In genomic region chr1:223141021-223141420, GRCh38 we compare ENCODE assay signal across 2 cellular contexts.
TF ChIP-seq lines count a peak whose summit lies in the region.

No MANE protein-coding gene starts in this region.

TF ChIP-seq in IMR-90, 13 proteins besides CTCF, POLR2A, EP300 and RAD21:
- TF ChIP-seq SMC3 (IDR thresholded peaks at IDR 0.05; ENCODE audit: low read depth, low read length) (no peak), CHD1 (IDR thresholded peaks at IDR 0.05; ENCODE audit: low read depth, low read length) (no peak), NFE2L2 (IDR thresholded peaks at IDR 0.05; ENCODE audit: low read depth, low read length) (no peak), ELK1 (IDR thresholded peaks at IDR 0.05; ENCODE audit: borderline replicate concordance, low read depth, low read length) (no peak), MXI1 (IDR thresholded peaks at IDR 0.05; ENCODE audit: borderline replicate concordance, low read depth, low read length) (no peak), FOS (IDR thresholded peaks at IDR 0.05; ENCODE audit: low read depth, low read length) (no peak), MAZ (IDR thresholded peaks at IDR 0.05; ENCODE audit: borderline replicate concordance, low read depth, low read length) (no peak)

TF ChIP-seq in H1, 55 proteins besides CTCF, POLR2A, EP300 and RAD21:
- TF ChIP-seq EZH2 (IDR thresholded peaks at IDR 0.05; ENCODE audit: low read depth, low read length, severe bottlenecking) (no peak), ASH2L (IDR thresholded peaks at IDR 0.05; ENCODE audit: low read length) (no peak)
TF ChIP-seq in H1: peak in this region for 0.
